In genomic region chr17:47895254-47895855, GRCh38 we compare ENCODE assay signal across 8 cellular contexts. TPM values are rescaled to one million over a fixed set of nuclear protein-coding genes. Genes with fewer than 3 reads are reported as not detected.
DNase-seq lines count a peak whose midpoint lies in the region; ATAC-seq and TF ChIP-seq lines count a peak whose summit lies in the region.

No MANE protein-coding gene starts in this region.

- peak; percentile 3 for DNase-seq in NCI-H2029 treated with DMSO at 0.1 percent for 48 hours (lab: John Stamatoyannopoulos, UW)
- no peak for DNase-seq in NCI-H2029 (lab: John Stamatoyannopoulos, UW)
- no peak for DNase-seq in Panc1 (ENCODE audit: low read depth, low spot score)
- peak; percentile 32 for DNase-seq in medulla oblongata (ENCODE audit: extremely low spot score)
- DNase-seq in substantia nigra (lab: John Stamatoyannopoulos, UW) = peak in 13 of 49 donors; percentile 33 to 55 (median 47)
- no peak for DNase-seq in cortex of kidney (lab: John Stamatoyannopoulos, UW)
- no peak for DNase-seq in activated effector memory CD4-positive, alpha-beta T cell treated with anti-CD3 and anti-CD28 coated beads, Interleukin-2, amount 50 U/mL, for 16 hours

- peaks cover 9% of the 10 kb centered on the region; the same call in 1 of the 2 replicates for H3K4me1 ChIP-seq in Panc1 (ENCODE audit: control insufficient read depth, insufficient read depth, low read length)

- no peaks in the 10 kb centered on the region for H3K27me3 ChIP-seq in Panc1 (ENCODE audit: control insufficient read depth, insufficient read depth, low read length)

- peak; percentile 0 for ATAC-seq in Panc1

- BruUV-seq in Panc1 (replicated peaks; lab: Mats Ljungman, UMichigan) = no TSS peak

- POLR2A ChIA-PET in Panc1 (lab: Charles Lee) = interaction anchor here (0.5 to 1.5 kb wide), 5 partner anchors 10 to 297 kb away, joined by 3 to 14 read pairs (median 5); no protein-coding TSS in a partner anchor

- in situ Hi-C loops in Panc1 (cut with HindIII; ENCODE audit: low pct_unique_long_range_greater_than_20kb, low sequenced_read_pairs) = no loop called here

- intact Hi-C loops in Panc1 (cut with micrococcal nuclease; ENCODE audit: unreplicated experiment) = no loop called here

- H3K36me3 ChIP-seq in Panc1 (ENCODE audit: control insufficient read depth, insufficient read depth, low read length) = no peaks in the 10 kb centered on the region; the same call in 1 of the 2 replicates

- H3K9me3 ChIP-seq in Panc1 (ENCODE audit: control insufficient read depth, insufficient read depth, low read depth, low read length) = no peaks in the 10 kb centered on the region

- H3K4me3 ChIP-seq in Panc1 (ENCODE audit: low read depth in 2 of 2, low read length in 2 of 2) = peak overlapping the region; percentile 82 to 98

- TF ChIP-seq CTCF in Panc1 (IDR thresholded peaks at IDR 0.05) = no peak

- CTCF ChIA-PET in Panc1 (lab: Charles Lee) = interaction anchor here (0.5 to 1.3 kb wide), 6 partner anchors 32 to 376 kb away, joined by 3 to 6 read pairs (median 4); partner anchors contain the start of genes CDK5RAP3 and SCRN2

- H3K27ac ChIP-seq in Panc1 (ENCODE audit: low read length) = peak overlapping the region; percentile 93
- peak overlapping the region; percentile 96 for H3K27ac ChIP-seq in cingulate gyrus (ENCODE audit: low read depth, low read length)
- H3K27ac ChIP-seq in substantia nigra (ENCODE audit: low read depth, low read length, poor library complexity, severe bottlenecking) = peak overlapping the region; percentile 89

RNA-seq across cellular contexts. Expression of gene SP2, which starts 0.7 kb away (rescaled TPM):
- 25.6 TPM for total RNA-seq in Panc1 (2021; ENCODE audit: unreplicated experiment)
- 32.1 TPM for polyA plus RNA-seq in Panc1 (2012; ENCODE audit: insufficient read length)

RNA-seq across cellular contexts. Expression of gene SP6, which starts 44.4 kb away (rescaled TPM):
- 4.0 TPM for total RNA-seq in Panc1 (2021; ENCODE audit: unreplicated experiment)
- polyA plus RNA-seq in Panc1 (2012; ENCODE audit: insufficient read length) = 2.9 TPM

RNA-seq across cellular contexts. Expression of gene PNPO, which starts 46.0 kb away (rescaled TPM):
- 20.1 TPM for total RNA-seq in Panc1 (2021; ENCODE audit: unreplicated experiment)
- 19.3 TPM for polyA plus RNA-seq in Panc1 (2012; ENCODE audit: insufficient read length)

RNA-seq across cellular contexts. Expression of gene SCRN2, which starts 54.3 kb away (rescaled TPM):
- 34.9 TPM for total RNA-seq in Panc1 (2021; ENCODE audit: unreplicated experiment)
- polyA plus RNA-seq in Panc1 (2012; ENCODE audit: insufficient read length) = 52.2 TPM

Comparison
In these comparisons a context has a peak if more than half of its experiments do, and no peak if none do; other contexts are left out.
1. DNase-seq: peak in NCI-H2029 treated with DMSO at 0.1 percent for 48 hours (single experiment) and medulla oblongata (single experiment); none in NCI-H2029 (single experiment), Panc1 (single experiment), cortex of kidney (single experiment) and activated effector memory CD4-positive, alpha-beta T cell treated with anti-CD3 and anti-CD28 coated beads, Interleukin-2, amount 50 U/mL, for 16 hours (single experiment).
2. Peak in every context shown above with its lines, with median percentiles within 50 percentile points of each other: H3K27ac ChIP-seq.